ENCODE assay signal across 31 cellular contexts in genomic region chr11:38950882-38951281, GRCh38.
"Had no signal": no experiment of that assay in that cellular context is flagged by ENCODE, and none has a peak within 500 bp of the region (broad histone marks: within the 10 kb centered on the region; RNA-seq: fewer than 3 reads in every experiment).

No MANE protein-coding gene starts in this region.

- H3K27me3 ChIP-seq: ascending aorta, cardiac muscle cell, SJSA1 had no signal

- H3K27ac ChIP-seq: ascending aorta, cardiac muscle cell, SJSA1 had no signal

- H3K4me1 ChIP-seq: ascending aorta, SJSA1 had no signal

- H3K36me3 Mint-ChIP-seq: activated CD8-positive, alpha-beta memory T cell treated with anti-CD3 and anti-CD28 coated beads, Interleukin-2, amount 10 ng/mL, durations not matched to agents 7 days and 5 days; brain had no signal

- H3K4me3 ChIP-seq: ascending aorta, cardiac muscle cell, SJSA1 had no signal

- FAIRE-seq: RCC 7860 had no signal

- H3K27me3 Mint-ChIP-seq: activated CD8-positive, alpha-beta memory T cell treated with anti-CD3 and anti-CD28 coated beads, Interleukin-2, amount 10 ng/mL, durations not matched to agents 7 days and 5 days; activated naive CD8-positive, alpha-beta T cell treated with anti-CD3 and anti-CD28 coated beads, Interleukin-2, amount 50 U/mL, for 24 hours; activated T-cell treated with anti-CD3 and anti-CD28 coated beads, Interleukin-2, amount 50 U/mL, for 24 hours; brain had no signal

- ATAC-seq: activated CD4-positive, CD25-positive, alpha-beta regulatory T cell treated with anti-CD3 and anti-CD28 coated beads, Interleukin-2, amount 50 U/mL, for 24 hours; activated CD8-positive, alpha-beta memory T cell treated with anti-CD3 and anti-CD28 coated beads, Interleukin-2, amount 10 ng/mL, durations not matched to agents 7 days and 5 days; activated naive CD4-positive, alpha-beta T cell treated with anti-CD3 and anti-CD28 coated beads, Interleukin-2, amount 50 U/mL, for 72 hours; activated naive CD8-positive, alpha-beta T cell treated with anti-CD3 and anti-CD28 coated beads, Interleukin-2, amount 50 U/mL, for 24 hours; SK-N-SH treated with all-trans-retinoic acid at 6 μM for 48 hours had no signal

- H3K9me3 ChIP-seq: ascending aorta, SJSA1 had no signal

- DNase-seq: activated CD4-positive, alpha-beta T cell treated with anti-CD3 and anti-CD28 coated beads for 4 hours; activated CD4-positive, alpha-beta T cell treated with anti-CD3 and anti-CD28 coated beads, Interleukin-2, amount 50 U/mL, for 4 hours; activated CD8-positive, alpha-beta memory T cell treated with anti-CD3 and anti-CD28 coated beads, Interleukin-2, amount 10 ng/mL, durations not matched to agents 7 days and 5 days; activated effector memory CD4-positive, alpha-beta T cell treated with Interleukin-2 at 50 U/mL for 16 hours; activated naive CD4-positive, alpha-beta T cell treated with Interleukin-2 at 50 U/mL for 16 hours; activated naive CD8-positive, alpha-beta T cell treated with anti-CD3 and anti-CD28 coated beads, Interleukin-2, amount 50 U/mL, for 24 hours; activated T-cell treated with anti-CD3 and anti-CD28 coated beads, Interleukin-2, amount 50 U/mL, for 24 hours; amniotic stem cell; KG1; MV-4-11; NCI-H1092 treated with DMSO at 0.1 percent for 48 hours; NCI-H1417 treated with DMSO at 0.1 percent for 48 hours; NCI-H1694; NCI-H2029; NCI-H2107; NCI-H2171 treated with DMSO at 0.1 percent for 48 hours; NCI-H226; NCI-H510A; NCI-H526 treated with DMSO at 0.1 percent for 48 hours; NK-92 treated with Interleukin-12 subunit alpha and Interleukin-12 subunit beta, amount 100 ng/mL, for 24 hours; SHP77 had no signal

- H3K27ac Mint-ChIP-seq: activated CD8-positive, alpha-beta memory T cell treated with anti-CD3 and anti-CD28 coated beads, Interleukin-2, amount 10 ng/mL, durations not matched to agents 7 days and 5 days; activated naive CD4-positive, alpha-beta T cell treated with anti-CD3 and anti-CD28 coated beads, Interleukin-2, amount 50 U/mL, for 72 hours; activated naive CD8-positive, alpha-beta T cell treated with anti-CD3 and anti-CD28 coated beads, Interleukin-2, amount 50 U/mL, for 24 hours; activated T-cell treated with anti-CD3 and anti-CD28 coated beads, Interleukin-2, amount 50 U/mL, for 24 hours; activated T-helper 1 cell treated with anti-CD3 and anti-CD28 coated beads, Interleukin-12 subunit alpha, Interleukin-12 subunit beta, Interleukin-2, Interleukin-4 antibody, amounts not matched to agents 30 ng/mL and 10 ng/mL and 1 ng/mL, durations not matched to agents 14 hours and 24 hours and 36 hours; brain; T-helper 1 cell treated with Interleukin-12 subunit alpha and Interleukin-12 subunit beta and Interleukin-4 antibody, amounts not matched to agents 30 μg/mL and 1 μg/mL, for 36 hours had no signal

- H3K36me3 ChIP-seq: ascending aorta, cardiac muscle cell, SJSA1 had no signal

- H3K4me3 Mint-ChIP-seq: activated CD8-positive, alpha-beta memory T cell treated with anti-CD3 and anti-CD28 coated beads, Interleukin-2, amount 10 ng/mL, durations not matched to agents 7 days and 5 days; activated naive CD8-positive, alpha-beta T cell treated with anti-CD3 and anti-CD28 coated beads, Interleukin-2, amount 50 U/mL, for 24 hours; activated T-cell treated with anti-CD3 and anti-CD28 coated beads, Interleukin-2, amount 50 U/mL, for 24 hours; activated T-helper 1 cell treated with anti-CD3 and anti-CD28 coated beads, Interleukin-12 subunit alpha, Interleukin-12 subunit beta, Interleukin-2, Interleukin-4 antibody, amounts not matched to agents 30 ng/mL and 10 ng/mL and 1 ng/mL, durations not matched to agents 14 hours and 24 hours and 36 hours; brain; T-helper 1 cell treated with Interleukin-12 subunit alpha and Interleukin-12 subunit beta and Interleukin-4 antibody, amounts not matched to agents 30 μg/mL and 1 μg/mL, for 36 hours had no signal

- H3K4me1 Mint-ChIP-seq: activated CD8-positive, alpha-beta memory T cell treated with anti-CD3 and anti-CD28 coated beads, Interleukin-2, amount 10 ng/mL, durations not matched to agents 7 days and 5 days; activated naive CD8-positive, alpha-beta T cell treated with anti-CD3 and anti-CD28 coated beads, Interleukin-2, amount 50 U/mL, for 24 hours had no signal
